24 cellular contexts compared by ENCODE assay signal in genomic region chr6:118134257-118134656, GRCh38.
"Had no signal": no experiment of that assay in that cellular context is flagged by ENCODE, and none has a peak within 500 bp of the region (broad histone marks: within the 10 kb centered on the region; RNA-seq: fewer than 3 reads in every experiment).

No MANE protein-coding gene starts in this region.

- H3K27ac ChIP-seq: breast epithelium, WERI-Rb-1 had no signal

- DNase-seq: activated CD4-positive, alpha-beta memory T cell treated with anti-CD3 and anti-CD28 coated beads, Interleukin-2, amount 10 ng/mL, durations not matched to agents 7 days and 5 days; activated CD4-positive, alpha-beta T cell treated with anti-CD3 and anti-CD28 coated beads for 36 hours; activated CD4-positive, alpha-beta T cell treated with anti-CD3 and anti-CD28 coated beads, Interleukin-2, amount 50 U/mL, for 1 hour; activated gamma-delta T cell; activated naive CD4-positive, alpha-beta T cell treated with anti-CD3 and anti-CD28 coated beads for 36 hours; activated T-cell treated with anti-CD3 and anti-CD28 coated beads for 4 hours; activated T-cell treated with anti-CD3 and anti-CD28 coated beads, Interleukin-2, amount 50 U/mL, for 48 hours; amygdala; IMR-90; KG1; NCI-H1048; NCI-H1417 treated with DMSO at 0.1 percent for 48 hours; NCI-H1694; NCI-H2029; NCI-H524 treated with DMSO at 0.1 percent for 48 hours; NCI-H748 treated with DMSO at 0.1 percent for 48 hours; SIG-M5; T-cell; T-helper 2 cell; T1000; WERI-Rb-1 had no signal

- H3K4me1 ChIP-seq: breast epithelium had no signal

- H3K36me3 Mint-ChIP-seq: activated naive CD8-positive, alpha-beta T cell; T-cell had no signal

- H3K27me3 ChIP-seq: breast epithelium had no signal

- H3K36me3 ChIP-seq: breast epithelium, WERI-Rb-1 had no signal

- H3K4me3 Mint-ChIP-seq: activated CD4-positive, alpha-beta memory T cell treated with anti-CD3 and anti-CD28 coated beads, Interleukin-2, amount 10 ng/mL, durations not matched to agents 7 days and 5 days; activated CD4-positive, alpha-beta T cell treated with anti-CD3 and anti-CD28 coated beads for 36 hours; activated naive CD4-positive, alpha-beta T cell treated with anti-CD3 and anti-CD28 coated beads for 36 hours; activated naive CD8-positive, alpha-beta T cell; activated T-helper 17 cell treated with anti-CD3 and anti-CD28 coated beads, Interleukin-2, amount 50 U/mL, for 72 hours; T-cell had no signal

- ATAC-seq: activated CD4-positive, alpha-beta T cell treated with anti-CD3 and anti-CD28 coated beads for 36 hours; activated T-helper 17 cell treated with anti-CD3 and anti-CD28 coated beads, Interleukin-2, amount 50 U/mL, for 72 hours; T-cell had no signal

- H3K4me3 ChIP-seq: breast epithelium had no signal

- H3K9me3 Mint-ChIP-seq: activated CD4-positive, alpha-beta memory T cell treated with anti-CD3 and anti-CD28 coated beads, Interleukin-2, amount 10 ng/mL, durations not matched to agents 7 days and 5 days; activated naive CD4-positive, alpha-beta T cell treated with anti-CD3 and anti-CD28 coated beads for 36 hours; activated T-helper 17 cell treated with anti-CD3 and anti-CD28 coated beads, Interleukin-2, amount 50 U/mL, for 72 hours had no signal

- H3K4me1 Mint-ChIP-seq: activated CD4-positive, alpha-beta memory T cell treated with anti-CD3 and anti-CD28 coated beads, Interleukin-2, amount 10 ng/mL, durations not matched to agents 7 days and 5 days; activated CD4-positive, alpha-beta T cell treated with anti-CD3 and anti-CD28 coated beads for 36 hours; activated T-helper 17 cell treated with anti-CD3 and anti-CD28 coated beads, Interleukin-2, amount 50 U/mL, for 72 hours; T-cell had no signal

- H3K9me3 ChIP-seq: breast epithelium had no signal

- H3K27me3 Mint-ChIP-seq: activated CD4-positive, alpha-beta memory T cell treated with anti-CD3 and anti-CD28 coated beads, Interleukin-2, amount 10 ng/mL, durations not matched to agents 7 days and 5 days; activated naive CD8-positive, alpha-beta T cell had no signal

- H3K27ac Mint-ChIP-seq: activated CD4-positive, alpha-beta memory T cell treated with anti-CD3 and anti-CD28 coated beads, Interleukin-2, amount 10 ng/mL, durations not matched to agents 7 days and 5 days; activated CD4-positive, alpha-beta T cell treated with anti-CD3 and anti-CD28 coated beads for 36 hours; activated naive CD4-positive, alpha-beta T cell treated with anti-CD3 and anti-CD28 coated beads for 36 hours; activated naive CD8-positive, alpha-beta T cell; activated T-helper 17 cell treated with anti-CD3 and anti-CD28 coated beads, Interleukin-2, amount 50 U/mL, for 72 hours; T-cell had no signal
